2 cellular contexts compared by ENCODE assay signal in genomic region chr2:84788027-84788426, GRCh38.
TF ChIP-seq lines count a peak whose summit lies in the region.

No MANE protein-coding gene starts in this region.

TF ChIP-seq in A549, 52 proteins besides CTCF, POLR2A, EP300 and RAD21 (continued from another document):
- peak; percentile 88 for TF ChIP-seq MAFK (IDR thresholded peaks at IDR 0.05; ENCODE audit: partially characterized antibody)
- TF ChIP-seq RFX5 (IDR thresholded peaks at IDR 0.05), result no peak

TF ChIP-seq in K562, 482 proteins besides CTCF, POLR2A, EP300 and RAD21 (continued from another document):
- TF ChIP-seq MAFF (IDR thresholded peaks at IDR 0.05; ENCODE audit: low read length) (peak; percentile 15; the same call in 1 of the 2 replicates), ZNF316 (IDR thresholded peaks at IDR 0.05) (peak; percentile 41), ZNF277 (CRISPR knock-in tag; IDR thresholded peaks at IDR 0.05; ENCODE audit: borderline replicate concordance) (no peak), ZNF561 (CRISPR knock-in tag; conservative IDR thresholded peaks at IDR 0.05) (no peak), NR1H2 (CRISPR knock-in tag; IDR thresholded peaks at IDR 0.05) (no peak), C11orf30 (IDR thresholded peaks at IDR 0.05; ENCODE audit: low read depth) (peak; percentile 28; the same call in 1 of the 2 replicates), PPARD (CRISPR knock-in tag; IDR thresholded peaks at IDR 0.05) (no peak), JUNB (CRISPR knock-in tag; conservative IDR thresholded peaks at IDR 0.05) (no peak), NR2C2 (CRISPR knock-in tag; IDR thresholded peaks at IDR 0.05) (no peak), NR2C2 (tag; IDR thresholded peaks at IDR 0.05) (no peak), HOXB6 (CRISPR knock-in tag; IDR thresholded peaks at IDR 0.05; ENCODE audit: borderline replicate concordance) (no peak), CCNT2 (IDR thresholded peaks at IDR 0.05; ENCODE audit: borderline replicate concordance, extremely low read depth, insufficient read length, low read depth, low read length) (no peak), BMI1 (IDR thresholded peaks at IDR 0.05; ENCODE audit: low read length) (no peak), MAFK (IDR thresholded peaks at IDR 0.05; ENCODE audit: low read length) (peak; percentile 31; the same call in 1 of the 2 replicates), FOXK2 (conservative IDR thresholded peaks at IDR 0.05 in 1 of 2, IDR thresholded peaks at IDR 0.05 in 1 of 2; ENCODE audit: low read depth in 2 of 2) (no peak), PHTF2 (CRISPR knock-in tag; IDR thresholded peaks at IDR 0.05) (no peak), SNAPC5 (CRISPR knock-in tag; IDR thresholded peaks at IDR 0.05) (no peak), TBL1XR1 (IDR thresholded peaks at IDR 0.05; ENCODE audit: low read length in 2 of 2) (no peak)
TF ChIP-seq in K562: peak in this region for 4.
